Comparison of ENCODE assay signal across 1 cellular context in the genomic region with DNA sequence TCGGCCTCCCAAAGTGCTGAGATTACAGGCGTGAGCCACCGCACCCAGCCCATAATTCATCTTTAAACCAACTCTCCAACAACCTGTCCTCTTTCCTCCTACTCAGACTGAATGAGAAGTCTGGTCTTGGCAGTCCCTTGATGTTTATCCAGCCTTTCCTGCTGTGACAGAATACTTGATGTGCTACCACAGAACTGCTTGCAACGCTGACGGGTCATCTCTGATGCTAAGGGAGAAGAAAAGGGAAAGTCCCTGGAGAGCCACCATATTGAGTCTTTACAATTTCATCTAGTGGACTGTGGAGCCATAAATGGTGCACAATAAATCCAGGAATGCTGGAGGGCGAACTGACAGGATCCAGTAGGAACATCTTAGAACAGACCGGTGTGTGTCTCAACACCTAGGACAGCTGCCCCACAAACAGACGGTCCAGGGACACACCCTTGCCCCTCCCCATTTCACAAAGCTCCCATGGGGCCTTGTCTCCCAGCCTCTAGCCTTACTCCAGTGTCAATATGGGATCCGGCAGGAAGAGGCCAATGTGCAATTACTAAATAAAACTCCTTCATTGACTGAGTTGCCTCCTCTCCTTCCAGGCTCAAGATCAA.
TF ChIP-seq lines count a peak whose summit lies in the region.

No MANE protein-coding gene starts in this region.

TF ChIP-seq in K562, 482 proteins besides CTCF, POLR2A, EP300 and RAD21:
- TF ChIP-seq PBX2 (CRISPR knock-in tag; IDR thresholded peaks at IDR 0.05; ENCODE audit: low read depth) (no peak), PBX2 (tag; conservative IDR thresholded peaks at IDR 0.05; ENCODE audit: low read depth) (0 out of 2 replicates have a peak, but pooled peaks have one; percentile 18), ZNF583 (CRISPR knock-in tag; IDR thresholded peaks at IDR 0.05) (no peak), CEBPG (CRISPR knock-in tag; IDR thresholded peaks at IDR 0.05) (no peak), CEBPG (tag; conservative IDR thresholded peaks at IDR 0.05 in 1 of 2, IDR thresholded peaks at IDR 0.05 in 1 of 2) (0 out of 4 replicates have a peak, but pooled peaks of 1 of the 2 experiments have one; percentile 41), ZFP30 (CRISPR knock-in tag; IDR thresholded peaks at IDR 0.05; ENCODE audit: borderline replicate concordance) (no peak), HNRNPL (IDR thresholded peaks at IDR 0.05; ENCODE audit: low read depth, low read length) (no peak), ZBED1 (IDR thresholded peaks at IDR 0.05) (no peak), NEUROD1 (IDR thresholded peaks at IDR 0.05; ENCODE audit: borderline replicate concordance, low read depth, low read length, partially characterized antibody) (no peak), SMC3 (conservative IDR thresholded peaks at IDR 0.05; ENCODE audit: insufficient read depth, low read depth, low read length) (no peak), BMI1 (IDR thresholded peaks at IDR 0.05; ENCODE audit: low read length) (no peak), MEIS2 (IDR thresholded peaks at IDR 0.05; ENCODE audit: partially characterized antibody) (peak; percentile 12), KDM1A (IDR thresholded peaks at IDR 0.05) (no peak), BRD9 (IDR thresholded peaks at IDR 0.05; ENCODE audit: low read depth, partially characterized antibody) (no peak), ATF7 (IDR thresholded peaks at IDR 0.05) (no peak), NR1H2 (CRISPR knock-in tag; IDR thresholded peaks at IDR 0.05) (no peak), HLTF (IDR thresholded peaks at IDR 0.05) (no peak)
- TF ChIP-seq, protein P1, sequence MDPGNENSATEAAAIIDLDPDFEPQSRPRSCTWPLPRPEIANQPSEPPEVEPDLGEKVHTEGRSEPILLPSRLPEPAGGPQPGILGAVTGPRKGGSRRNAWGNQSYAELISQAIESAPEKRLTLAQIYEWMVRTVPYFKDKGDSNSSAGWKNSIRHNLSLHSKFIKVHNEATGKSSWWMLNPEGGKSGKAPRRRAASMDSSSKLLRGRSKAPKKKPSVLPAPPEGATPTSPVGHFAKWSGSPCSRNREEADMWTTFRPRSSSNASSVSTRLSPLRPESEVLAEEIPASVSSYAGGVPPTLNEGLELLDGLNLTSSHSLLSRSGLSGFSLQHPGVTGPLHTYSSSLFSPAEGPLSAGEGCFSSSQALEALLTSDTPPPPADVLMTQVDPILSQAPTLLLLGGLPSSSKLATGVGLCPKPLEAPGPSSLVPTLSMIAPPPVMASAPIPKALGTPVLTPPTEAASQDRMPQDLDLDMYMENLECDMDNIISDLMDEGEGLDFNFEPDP (CRISPR knock-in tag; IDR thresholded peaks at IDR 0.05) = no peak
